In genomic region chr19:19461671-19462622, GRCh38 we compare ENCODE assay signal across 1 cellular context.
TF ChIP-seq lines count a peak whose summit lies in the region.

No MANE protein-coding gene starts in this region.

TF ChIP-seq in H1, 55 proteins besides CTCF, POLR2A, EP300 and RAD21 (continued from another document):
- TF ChIP-seq RBBP5 (IDR thresholded peaks at IDR 0.05; ENCODE audit: borderline replicate concordance, low read depth, low read length) (0 out of 2 replicates have a peak, but pooled peaks have one; percentile 60), CHD2 (IDR thresholded peaks at IDR 0.05; ENCODE audit: low read length) (peak; percentile 65; the same call in 1 of the 2 replicates), SAP30 (IDR thresholded peaks at IDR 0.05; ENCODE audit: insufficient read depth, insufficient replicate concordance, low read length) (peak; percentile 60), ASH2L (IDR thresholded peaks at IDR 0.05; ENCODE audit: low read length) (peak; percentile 53), SP4 (IDR thresholded peaks at IDR 0.05; ENCODE audit: low read length) (0 out of 2 replicates have a peak, but pooled peaks have one; percentile 56), NANOG (IDR thresholded peaks at IDR 0.05; ENCODE audit: insufficient read depth, low read depth, low read length, poor library complexity, severe bottlenecking) (no peak), SP1 (IDR thresholded peaks at IDR 0.05; ENCODE audit: low read depth, low read length) (peak; percentile 88), TAF1 (IDR thresholded peaks at IDR 0.05; ENCODE audit: low read depth, low read length) (peak; percentile 45; the same call in 1 of the 2 replicates), CHD1 (IDR thresholded peaks at IDR 0.05; ENCODE audit: low read depth, low read length) (no peak), YY1 (IDR thresholded peaks at IDR 0.05; ENCODE audit: low read depth, low read length) (peak; percentile 11; the same call in 1 of the 2 replicates), POU5F1 (IDR thresholded peaks at IDR 0.05; ENCODE audit: low read depth, low read length) (no peak), CBX5 (IDR thresholded peaks at IDR 0.05; ENCODE audit: low read depth, low read length) (no peak), EZH2 (IDR thresholded peaks at IDR 0.05; ENCODE audit: low read depth, low read length, severe bottlenecking) (no peak), RXRA (IDR thresholded peaks at IDR 0.05; ENCODE audit: insufficient read depth, low read depth, low read length) (no peak), BRCA1 (IDR thresholded peaks at IDR 0.05; ENCODE audit: low read depth, low read length) (no peak), CTBP2 (IDR thresholded peaks at IDR 0.05; ENCODE audit: borderline replicate concordance, insufficient read depth, insufficient read length, low read length) (peak; percentile 58), CREB1 (IDR thresholded peaks at IDR 0.05) (peak; percentile 73), TEAD4 (IDR thresholded peaks at IDR 0.05; ENCODE audit: low read depth, low read length) (0 out of 2 replicates have a peak, but pooled peaks have one; percentile 21), KDM1A (IDR thresholded peaks at IDR 0.05; ENCODE audit: borderline replicate concordance, low read length) (peak; percentile 75), HDAC2 (IDR thresholded peaks at IDR 0.05; ENCODE audit: borderline replicate concordance in 1 of 2, low read depth in 2 of 2, low read length in 2 of 2) (0 out of 4 replicates have a peak, but pooled peaks of 1 of the 2 experiments have one; percentile 23), MAX (IDR thresholded peaks at IDR 0.05) (peak; percentile 61)
TF ChIP-seq in H1: peak in this region for 16.
